ENCODE assay signal across 20 cellular contexts in genomic region chr5:38738898-38739743, GRCh38.
DNase-seq lines count a peak whose midpoint lies in the region; ATAC-seq and TF ChIP-seq lines count a peak whose summit lies in the region.
"Had no signal": no experiment of that assay in that cellular context is flagged by ENCODE, and none has a peak within 500 bp of the region (broad histone marks: within the 10 kb centered on the region; RNA-seq: fewer than 3 reads in every experiment).

No MANE protein-coding gene starts in this region.

- no peaks in the 10 kb centered on the region for H3K4me1 Mint-ChIP-seq in activated naive CD8-positive, alpha-beta T cell treated with anti-CD3 and anti-CD28 coated beads, Interleukin-2, amount 50 U/mL, for 24 hours
- H3K4me1 Mint-ChIP-seq: activated B cell treated with CpG ODN at 0.5 μM for 24 hours, naive B cell, T-cell had no signal

- no peaks in the 10 kb centered on the region for H3K36me3 ChIP-seq in RWPE2 (ENCODE audit: low read depth)
- H3K36me3 ChIP-seq in BE2C: no peaks in the 10 kb centered on the region
- H3K36me3 ChIP-seq: stomach had no signal

- H3K9me3 Mint-ChIP-seq in activated naive CD8-positive, alpha-beta T cell treated with anti-CD3 and anti-CD28 coated beads, Interleukin-2, amount 50 U/mL, for 24 hours: peaks cover 14% of the 10 kb centered on the region

- in situ Hi-C loops in KBM-7 (cut with MboI; ENCODE audit: low pct_unique_long_range_greater_than_20kb, low sequenced_read_pairs): no loop called here

- DNase-seq in COLO829 (ENCODE audit: low spot score): peak; percentile 15
- DNase-seq in HS-5 (ENCODE audit: low read depth): peak; percentile 56
- DNase-seq in RWPE2 (ENCODE audit: low spot score): no peak
- peak; percentile 58 for DNase-seq in fibroblast of mammary gland (ENCODE audit: low read depth)
- no peak for DNase-seq in KBM-7
- DNase-seq in activated naive CD8-positive, alpha-beta T cell treated with anti-CD3 and anti-CD28 coated beads, Interleukin-2, amount 50 U/mL, for 24 hours: no peak
- no peak for DNase-seq in BE2C
- DNase-seq in cortex of kidney (lab: John Stamatoyannopoulos, UW): no peak
- DNase-seq: activated B cell treated with CpG ODN at 0.5 μM for 24 hours; activated CD8-positive, alpha-beta memory T cell treated with anti-CD3 and anti-CD28 coated beads for 24 hours; activated effector memory CD4-positive, alpha-beta T cell treated with Interleukin-2 at 50 U/mL for 16 hours; aorta; GDM1; left ventricle myocardium superior; naive B cell; NCI-H2081; stimulated activated CD4-positive, alpha-beta T cell treated with anti-CD3 and anti-CD28 coated beads, Interleukin-12 subunit alpha, Interleukin-12 subunit beta, amount 100 ng/mL, for 4 hours; stomach; T-cell had no signal

- TF ChIP-seq CTCF in RWPE2 (IDR thresholded peaks at IDR 0.05; ENCODE audit: poor library complexity, severe bottlenecking) (no peak), fibroblast of mammary gland (conservative IDR thresholded peaks at IDR 0.05; ENCODE audit: control insufficient read depth, insufficient read depth, low read depth, low read length) (no peak), BE2C (IDR thresholded peaks at IDR 0.05; ENCODE audit: low read depth, low read length) (no peak)

- H3K4me1 ChIP-seq in RWPE2 (ENCODE audit: insufficient read depth, poor library complexity, severe bottlenecking) (peaks cover 9% of the 10 kb centered on the region), BE2C (no peaks in the 10 kb centered on the region)
- H3K4me1 ChIP-seq: stomach had no signal

- H3K27me3 Mint-ChIP-seq in activated naive CD8-positive, alpha-beta T cell treated with anti-CD3 and anti-CD28 coated beads, Interleukin-2, amount 50 U/mL, for 24 hours: peaks cover 2% of the 10 kb centered on the region
- H3K27me3 Mint-ChIP-seq: activated B cell treated with CpG ODN at 0.5 μM for 24 hours had no signal

- H3K4me3 Mint-ChIP-seq in activated naive CD8-positive, alpha-beta T cell treated with anti-CD3 and anti-CD28 coated beads, Interleukin-2, amount 50 U/mL, for 24 hours: no peak overlapping the region
- H3K4me3 Mint-ChIP-seq: activated B cell treated with CpG ODN at 0.5 μM for 24 hours, naive B cell, T-cell had no signal

- H3K27ac ChIP-seq in RWPE2 (ENCODE audit: poor library complexity, severe bottlenecking): peak overlapping the region; percentile 19
- H3K27ac ChIP-seq: C4-2B, stomach had no signal

- no peaks in the 10 kb centered on the region for H3K27me3 ChIP-seq in RWPE2 (ENCODE audit: insufficient read depth, poor library complexity, severe bottlenecking)
- H3K27me3 ChIP-seq in BE2C: no peaks in the 10 kb centered on the region
- H3K27me3 ChIP-seq: stomach had no signal

- H3K4me3 ChIP-seq in RWPE2 (ENCODE audit: severe bottlenecking): no peak overlapping the region
- no peak overlapping the region for H3K4me3 ChIP-seq in fibroblast of mammary gland (ENCODE audit: control insufficient read depth, low read depth, low read length)
- H3K4me3 ChIP-seq in BE2C (ENCODE audit: low read depth, low read length): no peak overlapping the region
- H3K4me3 ChIP-seq: stomach had no signal

- peak; percentile 88 for ATAC-seq in RWPE2 (ENCODE audit: low read depth)
- no peak for ATAC-seq in activated naive CD8-positive, alpha-beta T cell treated with anti-CD3 and anti-CD28 coated beads, Interleukin-2, amount 50 U/mL, for 24 hours
- ATAC-seq: left ventricle myocardium superior, T-cell had no signal

- H3K27ac Mint-ChIP-seq in activated naive CD8-positive, alpha-beta T cell treated with anti-CD3 and anti-CD28 coated beads, Interleukin-2, amount 50 U/mL, for 24 hours: no peak overlapping the region
- H3K27ac Mint-ChIP-seq: activated B cell treated with CpG ODN at 0.5 μM for 24 hours, naive B cell, T-cell had no signal

- peaks cover 9% of the 10 kb centered on the region for H3K9me3 ChIP-seq in RWPE2 (ENCODE audit: severe bottlenecking)
- H3K9me3 ChIP-seq in BE2C: no peaks in the 10 kb centered on the region

- H3K36me3 Mint-ChIP-seq in activated naive CD8-positive, alpha-beta T cell treated with anti-CD3 and anti-CD28 coated beads, Interleukin-2, amount 50 U/mL, for 24 hours (ENCODE audit: low read depth): no peaks in the 10 kb centered on the region
- H3K36me3 Mint-ChIP-seq: T-cell had no signal

Comparison
In these comparisons a context has a peak if more than half of its experiments do, and no peak if none do; other contexts are left out.
1. DNase-seq: peak in COLO829 (single experiment), HS-5 (single experiment) and fibroblast of mammary gland (single experiment); none in RWPE2 (single experiment), KBM-7 (single experiment), activated naive CD8-positive, alpha-beta T cell treated with anti-CD3 and anti-CD28 coated beads, Interleukin-2, amount 50 U/mL, for 24 hours (single experiment), BE2C (single experiment) and cortex of kidney (single experiment).